In the genomic region with DNA sequence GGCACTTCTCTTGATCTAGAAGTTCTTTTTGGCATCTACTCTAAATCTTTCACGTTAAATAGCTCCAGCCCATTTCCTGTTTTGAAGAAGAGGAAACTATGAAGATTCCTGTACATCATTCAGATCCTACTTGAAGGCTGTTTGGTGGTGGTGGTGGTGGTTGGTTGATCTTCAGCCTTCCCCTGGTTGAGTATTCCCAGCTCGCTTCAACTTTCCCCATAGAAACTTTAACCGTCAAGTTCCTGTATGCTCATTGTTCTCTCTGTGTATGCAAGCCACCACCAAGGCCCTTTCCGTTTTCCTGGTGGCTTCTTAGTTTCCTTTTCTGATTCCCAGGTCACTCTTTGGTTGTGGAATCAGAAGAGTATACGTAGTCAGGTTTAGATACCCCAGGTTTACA, we compare ENCODE assay signal across 24 cellular contexts. TPM values are rescaled to one million over a fixed set of nuclear protein-coding genes. Genes with fewer than 3 reads are reported as not detected.
DNase-seq lines count a peak whose midpoint lies in the region; ATAC-seq and TF ChIP-seq lines count a peak whose summit lies in the region.
"Had no signal": no experiment of that assay in that cellular context is flagged by ENCODE, and none has a peak within 500 bp of the region (broad histone marks: within the 10 kb centered on the region; RNA-seq: fewer than 3 reads in every experiment).

No MANE protein-coding gene starts in this region.

- H3K27me3 ChIP-seq in left ventricle myocardium inferior (ENCODE audit: low read depth) (no peaks in the 10 kb centered on the region), right atrium auricular region (no peaks in the 10 kb centered on the region)
- H3K27me3 ChIP-seq: thyroid gland had no signal

- H3K27me3 Mint-ChIP-seq in activated T-helper 2 cell treated with anti-CD3 and anti-CD28 coated beads, Interferon-gamma antibody, Interleukin-2, Interleukin-4, amounts not matched to agents 10 μg/mL and 5 μg/mL and 100 μg/mL, durations not matched to agents 14 hours and 24 hours and 36 hours (ENCODE audit: low read depth), result no peaks in the 10 kb centered on the region
- no peaks in the 10 kb centered on the region for H3K27me3 Mint-ChIP-seq in naive thymus-derived CD8-positive, alpha-beta T cell
- H3K27me3 Mint-ChIP-seq in chondrocyte (ENCODE audit: low read depth), result no peaks in the 10 kb centered on the region
- H3K27me3 Mint-ChIP-seq: activated naive CD8-positive, alpha-beta T cell treated with anti-CD3 and anti-CD28 coated beads, Interleukin-2, amount 10 ng/mL, durations not matched to agents 7 days and 5 days; memory B cell; stimulated activated naive CD8-positive, alpha-beta T cell treated with anti-CD3 and anti-CD28 coated beads, Interleukin-15, Interleukin-2, amounts not matched to agents 100 ng/mL and 50 ng/mL, for 24 hours had no signal

- peaks cover 5% of the 10 kb centered on the region for H3K36me3 Mint-ChIP-seq in activated T-helper 2 cell treated with anti-CD3 and anti-CD28 coated beads, Interferon-gamma antibody, Interleukin-2, Interleukin-4, amounts not matched to agents 10 μg/mL and 5 μg/mL and 100 μg/mL, durations not matched to agents 14 hours and 24 hours and 36 hours (ENCODE audit: low read depth)
- H3K36me3 Mint-ChIP-seq in naive thymus-derived CD8-positive, alpha-beta T cell, result peaks cover 0 to 6% (median 0%) of the 10 kb centered on the region in 3 donors
- peaks cover 2% of the 10 kb centered on the region for H3K36me3 Mint-ChIP-seq in chondrocyte (ENCODE audit: low read depth)

- peaks cover 32% of the 10 kb centered on the region for H3K36me3 ChIP-seq in left ventricle myocardium inferior
- H3K36me3 ChIP-seq in right atrium auricular region, result peaks cover 5% of the 10 kb centered on the region

- peaks cover 67% of the 10 kb centered on the region for H3K4me1 ChIP-seq in left ventricle myocardium inferior
- peaks cover 0 to 28% of the 10 kb centered on the region in 2 donors for H3K4me1 ChIP-seq in right atrium auricular region

- no peaks in the 10 kb centered on the region for H3K9me3 ChIP-seq in left ventricle myocardium inferior (replicated peaks)
- H3K9me3 ChIP-seq in right atrium auricular region, result no peaks in the 10 kb centered on the region
- H3K9me3 ChIP-seq: thyroid gland had no signal

- peak overlapping the region; percentile 58 for H3K27ac ChIP-seq in left ventricle myocardium inferior (replicated peaks)
- no peak overlapping the region for H3K27ac ChIP-seq in right atrium auricular region
- H3K27ac ChIP-seq: RWPE1, SK-N-MC had no signal

- POLR2A ChIA-PET in naive thymus-derived CD8-positive, alpha-beta T cell (lab: Charles Lee), result interaction anchor here (0.7 to 1.5 kb wide), 2 partner anchors 61 to 606 kb away, joined by 3 to 7 read pairs; partner anchors contain the start of gene SP2

- no peak for ATAC-seq in naive thymus-derived CD8-positive, alpha-beta T cell
- ATAC-seq: activated T-cell treated with anti-CD3 and anti-CD28 coated beads, Interleukin-2, amount 50 U/mL, for 72 hours had no signal

- peaks cover 26% of the 10 kb centered on the region for H3K4me1 Mint-ChIP-seq in activated T-helper 2 cell treated with anti-CD3 and anti-CD28 coated beads, Interferon-gamma antibody, Interleukin-2, Interleukin-4, amounts not matched to agents 10 μg/mL and 5 μg/mL and 100 μg/mL, durations not matched to agents 14 hours and 24 hours and 36 hours (ENCODE audit: low read depth)
- H3K4me1 Mint-ChIP-seq in naive thymus-derived CD8-positive, alpha-beta T cell, result peaks cover 27 to 61% (median 46%) of the 10 kb centered on the region in 4 donors
- peaks cover 25% of the 10 kb centered on the region for H3K4me1 Mint-ChIP-seq in chondrocyte (ENCODE audit: low read depth)

- DNase-seq in left ventricle myocardium inferior, result no peak
- no peak for DNase-seq in right atrium auricular region (ENCODE audit: low spot score)
- no peak for DNase-seq in activated T-helper 2 cell treated with anti-CD3 and anti-CD28 coated beads, Interferon-gamma antibody, Interleukin-2, Interleukin-4, amounts not matched to agents 10 μg/mL and 5 μg/mL and 100 μg/mL, durations not matched to agents 14 hours and 24 hours and 36 hours (ENCODE audit: low spot score)
- no peak for DNase-seq in naive thymus-derived CD8-positive, alpha-beta T cell
- DNase-seq in stimulated activated CD8-positive, alpha-beta memory T cell treated with anti-CD3 and anti-CD28 coated beads, Interleukin-4, amount 100 ng/mL, for 48 hours, result no peak
- no peak for DNase-seq in chondrocyte (ENCODE audit: low spot score)
- DNase-seq in activated CD4-positive, CD25-positive, alpha-beta regulatory T cell treated with anti-CD3 and anti-CD28 coated beads, Interleukin-2, amount 50 U/mL, for 72 hours, result no peak
- DNase-seq: activated CD4-positive, CD25-positive, alpha-beta regulatory T cell; activated CD8-positive, alpha-beta memory T cell treated with anti-CD3 and anti-CD28 coated beads for 24 hours; activated naive CD8-positive, alpha-beta T cell treated with anti-CD3 and anti-CD28 coated beads, Interleukin-2, amount 10 ng/mL, durations not matched to agents 7 days and 5 days; activated T-cell treated with anti-CD3 and anti-CD28 coated beads, Interleukin-2, amount 50 U/mL, for 72 hours; central memory CD4-positive, alpha-beta T cell; DMS79; GF-D8; GOT3; NCI-H1105 treated with DMSO at 0.1 percent for 48 hours; NCI-H2029 treated with DMSO at 0.1 percent for 48 hours; NCI-H226; T1000; thyroid gland had no signal

- peak overlapping the region; percentile 1 for H3K27ac Mint-ChIP-seq in activated T-helper 2 cell treated with anti-CD3 and anti-CD28 coated beads, Interferon-gamma antibody, Interleukin-2, Interleukin-4, amounts not matched to agents 10 μg/mL and 5 μg/mL and 100 μg/mL, durations not matched to agents 14 hours and 24 hours and 36 hours
- H3K27ac Mint-ChIP-seq in naive thymus-derived CD8-positive, alpha-beta T cell, result peak overlapping the region; percentile 23 to 87 (median 68)
- H3K27ac Mint-ChIP-seq in chondrocyte (ENCODE audit: unreplicated experiment), result no peak overlapping the region
- H3K27ac Mint-ChIP-seq: activated T-cell treated with anti-CD3 and anti-CD28 coated beads, Interleukin-2, amount 50 U/mL, for 72 hours; memory B cell; stimulated activated naive CD8-positive, alpha-beta T cell treated with anti-CD3 and anti-CD28 coated beads, Interleukin-15, Interleukin-2, amounts not matched to agents 100 ng/mL and 50 ng/mL, for 24 hours had no signal

- H3K4me3 ChIP-seq in left ventricle myocardium inferior, result no peak overlapping the region
- H3K4me3 ChIP-seq in right atrium auricular region, result no peak overlapping the region
- H3K4me3 ChIP-seq: SK-N-MC, thyroid gland had no signal

- TF ChIP-seq CTCF in left ventricle myocardium inferior (IDR thresholded peaks at IDR 0.05; ENCODE audit: borderline replicate concordance) (no peak), right atrium auricular region (IDR thresholded peaks at IDR 0.05) (no peak), chondrocyte (IDR thresholded peaks at IDR 0.05) (no peak)

- H3K9me3 Mint-ChIP-seq in activated T-helper 2 cell treated with anti-CD3 and anti-CD28 coated beads, Interferon-gamma antibody, Interleukin-2, Interleukin-4, amounts not matched to agents 10 μg/mL and 5 μg/mL and 100 μg/mL, durations not matched to agents 14 hours and 24 hours and 36 hours, result no peaks in the 10 kb centered on the region
- H3K9me3 Mint-ChIP-seq in naive thymus-derived CD8-positive, alpha-beta T cell, result no peaks in the 10 kb centered on the region
- no peaks in the 10 kb centered on the region for H3K9me3 Mint-ChIP-seq in chondrocyte (ENCODE audit: low read depth)
- H3K9me3 Mint-ChIP-seq: activated naive CD8-positive, alpha-beta T cell treated with anti-CD3 and anti-CD28 coated beads, Interleukin-2, amount 10 ng/mL, durations not matched to agents 7 days and 5 days; activated T-cell treated with anti-CD3 and anti-CD28 coated beads, Interleukin-2, amount 50 U/mL, for 72 hours; memory B cell; stimulated activated naive CD8-positive, alpha-beta T cell treated with anti-CD3 and anti-CD28 coated beads, Interleukin-15, Interleukin-2, amounts not matched to agents 100 ng/mL and 50 ng/mL, for 24 hours had no signal

- intact Hi-C loops in left ventricle myocardium inferior (cut with micrococcal nuclease), result no loop called here
- intact Hi-C loops in activated T-helper 2 cell treated with anti-CD3 and anti-CD28 coated beads, Interferon-gamma antibody, Interleukin-2, Interleukin-4, amounts not matched to agents 10 μg/mL and 5 μg/mL and 100 μg/mL, durations not matched to agents 14 hours and 24 hours and 36 hours (cut with micrococcal nuclease), result no loop called here

- H3K4me3 Mint-ChIP-seq in activated T-helper 2 cell treated with anti-CD3 and anti-CD28 coated beads, Interferon-gamma antibody, Interleukin-2, Interleukin-4, amounts not matched to agents 10 μg/mL and 5 μg/mL and 100 μg/mL, durations not matched to agents 14 hours and 24 hours and 36 hours (ENCODE audit: low read depth), result no peak overlapping the region
- H3K4me3 Mint-ChIP-seq in naive thymus-derived CD8-positive, alpha-beta T cell, result peak overlapping the region in 8 of 10 donors; percentile 17 to 61 (median 43)
- H3K4me3 Mint-ChIP-seq in chondrocyte (ENCODE audit: unreplicated experiment), result no peak overlapping the region
- H3K4me3 Mint-ChIP-seq: activated naive CD8-positive, alpha-beta T cell treated with anti-CD3 and anti-CD28 coated beads, Interleukin-2, amount 10 ng/mL, durations not matched to agents 7 days and 5 days; activated T-cell treated with anti-CD3 and anti-CD28 coated beads, Interleukin-2, amount 50 U/mL, for 72 hours; memory B cell; stimulated activated naive CD8-positive, alpha-beta T cell treated with anti-CD3 and anti-CD28 coated beads, Interleukin-15, Interleukin-2, amounts not matched to agents 100 ng/mL and 50 ng/mL, for 24 hours had no signal

RNA-seq across cellular contexts. Expression of gene LRRC46, which starts 3.3 kb away (rescaled TPM):
- total RNA-seq in left ventricle myocardium inferior, result 0.63 TPM
- under 1 TPM in 1 of 2 donors, not detected in 1; 0.59 TPM for total RNA-seq in right atrium auricular region
- 0.64 and 0.92 TPM in 2 replicates for total RNA-seq in activated T-helper 2 cell treated with anti-CD3 and anti-CD28 coated beads, Interferon-gamma antibody, Interleukin-2, Interleukin-4, amounts not matched to agents 10 μg/mL and 5 μg/mL and 100 μg/mL, durations not matched to agents 14 hours and 24 hours and 36 hours
- under 1 TPM; 0.29 to 0.85 TPM for total RNA-seq in naive thymus-derived CD8-positive, alpha-beta T cell
- under 1 TPM; 0.43 to 0.56 (median 0.48) TPM for polyA plus RNA-seq in naive thymus-derived CD8-positive, alpha-beta T cell
- 0.35 to 0.65 TPM in 2 of 3 replicates, not detected in the other for total RNA-seq in chondrocyte

RNA-seq across cellular contexts. Expression of gene MRPL10, which starts 3.4 kb away (rescaled TPM):
- total RNA-seq in left ventricle myocardium inferior (60.5 TPM), right atrium auricular region (10 to 100 TPM; 51.8 to 61.3 TPM), chondrocyte (23.9 to 25.4 TPM (median 24.8 TPM) in 3 replicates)
- 52.2 and 54.1 TPM in 2 replicates for total RNA-seq in activated T-helper 2 cell treated with anti-CD3 and anti-CD28 coated beads, Interferon-gamma antibody, Interleukin-2, Interleukin-4, amounts not matched to agents 10 μg/mL and 5 μg/mL and 100 μg/mL, durations not matched to agents 14 hours and 24 hours and 36 hours
- total RNA-seq in naive thymus-derived CD8-positive, alpha-beta T cell, result 10 to 100 TPM; 38.2 to 41.8 TPM
- 10 to 100 TPM; 38.3 to 68.5 (median 38.3) TPM for polyA plus RNA-seq in naive thymus-derived CD8-positive, alpha-beta T cell

RNA-seq across cellular contexts. Expression of gene SCRN2, which starts 6.3 kb away (rescaled TPM):
- total RNA-seq in left ventricle myocardium inferior, result 27.1 TPM
- total RNA-seq in right atrium auricular region, result 10 to 100 TPM; 28.5 to 37.1 TPM
- 23.5 and 27.5 TPM in 2 replicates for total RNA-seq in activated T-helper 2 cell treated with anti-CD3 and anti-CD28 coated beads, Interferon-gamma antibody, Interleukin-2, Interleukin-4, amounts not matched to agents 10 μg/mL and 5 μg/mL and 100 μg/mL, durations not matched to agents 14 hours and 24 hours and 36 hours
- 10 to 100 TPM; 41.4 to 46.0 TPM for total RNA-seq in naive thymus-derived CD8-positive, alpha-beta T cell
- polyA plus RNA-seq in naive thymus-derived CD8-positive, alpha-beta T cell, result 10 to 100 TPM; 19.3 to 37.9 (median 21.6) TPM
- 14.9 to 32.9 TPM (median 15.7 TPM) in 3 replicates for total RNA-seq in chondrocyte

RNA-seq across cellular contexts. Expression of gene OSBPL7, which starts 13.2 kb away (rescaled TPM):
- total RNA-seq in left ventricle myocardium inferior (4.4 TPM), right atrium auricular region (1 to 10 TPM; 2.3 to 3.6 TPM), chondrocyte (17.4 to 28.1 TPM (median 20.3 TPM) in 3 replicates)
- total RNA-seq in activated T-helper 2 cell treated with anti-CD3 and anti-CD28 coated beads, Interferon-gamma antibody, Interleukin-2, Interleukin-4, amounts not matched to agents 10 μg/mL and 5 μg/mL and 100 μg/mL, durations not matched to agents 14 hours and 24 hours and 36 hours, result 19.5 and 20.7 TPM in 2 replicates
- 10 to 100 TPM; 38.8 to 48.1 TPM for total RNA-seq in naive thymus-derived CD8-positive, alpha-beta T cell
- 1 to 10 TPM; 3.6 to 6.8 (median 4.4) TPM for polyA plus RNA-seq in naive thymus-derived CD8-positive, alpha-beta T cell

RNA-seq across cellular contexts. Expression of gene SP6, which starts 16.2 kb away (rescaled TPM):
- total RNA-seq in left ventricle myocardium inferior (0.16 TPM), right atrium auricular region (1 to 10 TPM in 1 of 2 donors, not detected in 1; 2.7 TPM), chondrocyte (0.05 to 0.15 TPM (median 0.08 TPM) in 3 replicates)
- total RNA-seq in activated T-helper 2 cell treated with anti-CD3 and anti-CD28 coated beads, Interferon-gamma antibody, Interleukin-2, Interleukin-4, amounts not matched to agents 10 μg/mL and 5 μg/mL and 100 μg/mL, durations not matched to agents 14 hours and 24 hours and 36 hours, result 0.09 and 0.14 TPM in 2 replicates
- under 1 TPM; 0.16 to 0.33 TPM for total RNA-seq in naive thymus-derived CD8-positive, alpha-beta T cell
- under 1 TPM in 1 of 3 donors, not detected in 2; 0.13 TPM for polyA plus RNA-seq in naive thymus-derived CD8-positive, alpha-beta T cell

Comparison
In these comparisons a context has a peak if more than half of its experiments do, and no peak if none do; other contexts are left out.
1. H3K4me3 Mint-ChIP-seq: peak in naive thymus-derived CD8-positive, alpha-beta T cell (8 of 10); none in activated T-helper 2 cell treated with anti-CD3 and anti-CD28 coated beads, Interferon-gamma antibody, Interleukin-2, Interleukin-4, amounts not matched to agents 10 μg/mL and 5 μg/mL and 100 μg/mL, durations not matched to agents 14 hours and 24 hours and 36 hours (single experiment) and chondrocyte (single experiment).